8 cellular contexts compared by ENCODE assay signal in the genomic region with DNA sequence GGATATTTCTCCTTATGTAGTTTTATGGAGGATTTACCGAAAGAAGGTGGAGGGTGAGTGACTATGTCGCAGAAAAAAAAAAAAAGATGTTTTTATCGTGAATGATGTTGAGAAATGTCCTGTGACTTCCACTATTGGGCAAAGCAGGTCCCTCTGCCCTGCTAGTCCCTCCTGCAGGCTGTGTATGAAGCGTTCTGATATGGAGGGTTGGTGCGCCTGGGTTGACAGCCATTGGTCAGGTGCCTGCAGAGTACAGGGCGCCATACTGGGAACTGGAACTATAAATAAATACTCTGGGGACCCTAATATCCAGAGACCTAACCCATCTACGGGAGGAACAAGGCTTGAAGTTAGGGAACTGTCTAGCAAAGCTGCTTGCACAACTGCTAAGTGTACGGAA. TPM values are rescaled to one million over a fixed set of nuclear protein-coding genes. Genes with fewer than 3 reads are reported as not detected.
DNase-seq lines count a peak whose midpoint lies in the region; ATAC-seq and TF ChIP-seq lines count a peak whose summit lies in the region.

No MANE protein-coding gene starts in this region.

- no peaks in the 10 kb centered on the region for H3K36me3 Mint-ChIP-seq in neural crest cell (ENCODE audit: low read depth)

- H3K4me1 ChIP-seq in BLaER1 treated with 17β-estradiol and CSF1 and Interleukin-3, amounts not matched to agents 10 nM and 100 nM: peaks cover 48 to 65% (median 57%) of the 10 kb centered on the region in 10 experiments
- H3K4me1 ChIP-seq in Karpas-422 (ENCODE audit: low read length): peaks cover 22% of the 10 kb centered on the region
- peaks cover 3 to 5% of the 10 kb centered on the region in 2 donors for H3K4me1 ChIP-seq in breast epithelium

- intact Hi-C loops in breast epithelium (cut with DNase I; ENCODE audit: low total_unique reads): no loop called here

- no peak overlapping the region for H3K27ac Mint-ChIP-seq in neural crest cell (ENCODE audit: unreplicated experiment)

- H3K9me2 ChIP-seq in Karpas-422 (replicated peaks; ENCODE audit: insufficient read depth, low read length): no peaks in the 10 kb centered on the region

- peaks cover 33% of the 10 kb centered on the region for H3K79me2 ChIP-seq in Karpas-422 (ENCODE audit: low read length)

- H3K27me3 ChIP-seq in BLaER1 treated with 17β-estradiol and CSF1 and Interleukin-3, amounts not matched to agents 10 nM and 100 nM: no peaks in the 10 kb centered on the region
- H3K27me3 ChIP-seq in Karpas-422 (ENCODE audit: low read length) (no peaks in the 10 kb centered on the region), breast epithelium (no peaks in the 10 kb centered on the region)

- peak overlapping the region; percentile 83 for H3K4me3 Mint-ChIP-seq in neural crest cell

- ATAC-seq in GM18517 (IDR thresholded peaks at IDR 0.05; ENCODE audit: unreplicated experiment) (no peak), GM19328 (IDR thresholded peaks at IDR 0.05; ENCODE audit: unreplicated experiment) (no peak)

- peak overlapping the region; percentile 95 to 100 (median 99) for H3K9ac ChIP-seq in BLaER1 treated with 17β-estradiol and CSF1 and Interleukin-3, amounts not matched to agents 10 nM and 100 nM
- H3K9ac ChIP-seq in Karpas-422 (ENCODE audit: low read length): peak overlapping the region; percentile 79; the same call in 1 of the 2 replicates

- peak overlapping the region; percentile 96 to 100 (median 98) for H3K4me2 ChIP-seq in BLaER1 treated with 17β-estradiol and CSF1 and Interleukin-3, amounts not matched to agents 10 nM and 100 nM
- peak overlapping the region; percentile 77 for H3K4me2 ChIP-seq in Karpas-422 (ENCODE audit: low read depth, low read length, poor library complexity, severe bottlenecking)

- no peak for TF ChIP-seq POLR2A in breast epithelium (IDR thresholded peaks at IDR 0.05)

- no peaks in the 10 kb centered on the region for H3K9me3 Mint-ChIP-seq in neural crest cell

- TF ChIP-seq CTCF in breast epithelium (IDR thresholded peaks at IDR 0.05): no peak
- no peak for TF ChIP-seq CTCF in neural crest cell (conservative IDR thresholded peaks at IDR 0.05)
- TF ChIP-seq CTCF in GM20000 (IDR thresholded peaks at IDR 0.05; ENCODE audit: extremely low read depth, missing control alignments): no peak

- H3K4me1 Mint-ChIP-seq in neural crest cell: peaks cover 9% of the 10 kb centered on the region

- 0 out of 22 replicates have a peak, but pooled peaks cover 0 to 4% (median 0%) of the 10 kb centered on the region in 11 experiments for H3K9me3 ChIP-seq in BLaER1 treated with 17β-estradiol and CSF1 and Interleukin-3, amounts not matched to agents 10 nM and 100 nM (replicated peaks in 1 of 11)
- H3K9me3 ChIP-seq in Karpas-422 (ENCODE audit: low read length) (no peaks in the 10 kb centered on the region), breast epithelium (no peaks in the 10 kb centered on the region)

- peaks cover 41% of the 10 kb centered on the region for H3K27me3 Mint-ChIP-seq in neural crest cell (ENCODE audit: low read depth)

- H4K20me1 ChIP-seq in BLaER1 treated with 17β-estradiol and CSF1 and Interleukin-3, amounts not matched to agents 10 nM and 100 nM: peaks cover 48 to 65% (median 64%) of the 10 kb centered on the region in 11 experiments
- peaks cover 8% of the 10 kb centered on the region for H4K20me1 ChIP-seq in Karpas-422 (ENCODE audit: insufficient read depth, low read depth, low read length)

- H3K36me3 ChIP-seq in BLaER1 treated with 17β-estradiol and CSF1 and Interleukin-3, amounts not matched to agents 10 nM and 100 nM: peaks cover 13 to 59% (median 52%) of the 10 kb centered on the region in 11 experiments
- no peaks in the 10 kb centered on the region for H3K36me3 ChIP-seq in Karpas-422 (ENCODE audit: insufficient read depth, low read length)
- H3K36me3 ChIP-seq in breast epithelium: no peaks in the 10 kb centered on the region

- DNase-seq in Karpas-422: no peak
- no peak for DNase-seq in breast epithelium (ENCODE audit: low spot score in 2 of 2)
- no peak for DNase-seq in neural crest cell (ENCODE audit: low read depth, low spot score)
- DNase-seq in NCI-H526 treated with DMSO at 0.1 percent for 48 hours (lab: John Stamatoyannopoulos, UW): no peak
- no peak for DNase-seq in GM20000 (ENCODE audit: low spot score)

- H3K4me3 ChIP-seq in BLaER1 treated with 17β-estradiol and CSF1 and Interleukin-3, amounts not matched to agents 10 nM and 100 nM: peak overlapping the region; percentile 84 to 100 (median 98)
- H3K4me3 ChIP-seq in Karpas-422 (ENCODE audit: low read length) (peak overlapping the region; percentile 84; the same call in 1 of the 2 replicates), breast epithelium (peak overlapping the region; percentile 90 to 100 (median 95))

- H3K27ac ChIP-seq in BLaER1 treated with 17β-estradiol and CSF1 and Interleukin-3, amounts not matched to agents 10 nM and 100 nM: peak overlapping the region; percentile 89 to 100 (median 99); a peak in 21 of 22 replicates
- H3K27ac ChIP-seq in Karpas-422 (ENCODE audit: low read length) (no peak overlapping the region), breast epithelium (no peak overlapping the region)

- H2AFZ ChIP-seq in Karpas-422 (ENCODE audit: low read length): no peak overlapping the region

RNA-seq across cellular contexts. Expression of gene IL17RA, which starts 1.5 kb away (rescaled TPM):
- total RNA-seq in Karpas-422 (2014; rRNA removed; shearing (Covaris generic); ENCODE audit: low replicate concordance): 5.8 and 7.1 TPM in 2 replicates
- total RNA-seq in breast epithelium: 10 to 100 TPM; 13.8 to 25.3 (median 17.7) TPM
- total RNA-seq in neural crest cell: 7.1 and 8.0 TPM in 2 replicates

RNA-seq across cellular contexts. Expression of gene TMEM121B, which starts 34.9 kb away (rescaled TPM):
- total RNA-seq in Karpas-422 (2014; rRNA removed; shearing (Covaris generic); ENCODE audit: low replicate concordance): 0.04 and 0.76 TPM in 2 replicates
- total RNA-seq in breast epithelium (under 1 TPM in 2 of 3 donors, not detected in 1; 0.44 to 0.48 TPM), neural crest cell (12.2 and 12.6 TPM in 2 replicates)

Comparison
In these comparisons a context has a peak if more than half of its experiments do, and no peak if none do; other contexts are left out.
1. H3K27ac ChIP-seq: peak in BLaER1 treated with 17β-estradiol and CSF1 and Interleukin-3, amounts not matched to agents 10 nM and 100 nM (11 of 11); none in Karpas-422 (single experiment) and breast epithelium (0 of 2).
2. Peak in every context shown above with its lines, with median percentiles within 50 percentile points of each other: H3K4me3 ChIP-seq.